8 cellular contexts compared by ENCODE assay signal in genomic region chr17:10156579-10157488, GRCh38. TPM values are rescaled to one million over a fixed set of nuclear protein-coding genes. Genes with fewer than 3 reads are reported as not detected.
DNase-seq lines count a peak whose midpoint lies in the region; ATAC-seq and TF ChIP-seq lines count a peak whose summit lies in the region.

No MANE protein-coding gene starts in this region.

- no peak overlapping the region for H3K4me3 ChIP-seq in lower leg skin (ENCODE audit: low read depth, poor library complexity, severe bottlenecking)
- no peak overlapping the region for H3K4me3 ChIP-seq in vagina
- H3K4me3 ChIP-seq in mammary epithelial cell (replicated peaks in 1 of 3; ENCODE audit: insufficient read depth in 1 of 3, low read depth in 2 of 3, low read length in 3 of 3) = no peak overlapping the region

- 46 to 56% methylated on average over 14 of the region's 14 CpGs for WGBS in lower leg skin, 2 donors
- 74% methylated on average over 14 of the region's 14 CpGs for WGBS in mammary epithelial cell (ENCODE audit: low coverage, missing lambda C conversion rate)

- H3K27me3 ChIP-seq in vagina = no peaks in the 10 kb centered on the region
- H3K27me3 ChIP-seq in mammary epithelial cell (ENCODE audit: insufficient read depth, low read length) = no peaks in the 10 kb centered on the region

- no peak overlapping the region for H2AFZ ChIP-seq in mammary epithelial cell (ENCODE audit: low read depth, low read length)

- CTCF ChIA-PET in mammary epithelial cell (lab: Charles Lee; ENCODE audit: low non-redundant PET) = no interaction called here

- peaks cover 32% of the 10 kb centered on the region for H3K4me1 ChIP-seq in vagina
- no peaks in the 10 kb centered on the region for H3K4me1 ChIP-seq in mammary epithelial cell (ENCODE audit: insufficient read depth, low read length)

- dilution Hi-C loops in mammary epithelial cell (cut with HindIII; ENCODE audit: low sequenced_read_pairs) = no loop called here

- peak; percentile 4 for DNase-seq in OCI-M1 (lab: John Stamatoyannopoulos, UW)
- peak; percentile 73 to 93 for DNase-seq in lower leg skin (ENCODE audit: low spot score in 2 of 2)
- peak in 1 of 2 donors; percentile 84 for DNase-seq in vagina (ENCODE audit: extremely low spot score in 2 of 2)
- DNase-seq in NCI-H2081 (lab: John Stamatoyannopoulos, UW) = no peak
- DNase-seq in stimulated activated CD4-positive, alpha-beta T cell treated with anti-CD3 and anti-CD28 coated beads, Interleukin-2, amount 100 ng/mL, for 24 hours = no peak
- DNase-seq in mammary epithelial cell = no peak

- no peak overlapping the region for H3K4me2 ChIP-seq in mammary epithelial cell (ENCODE audit: insufficient read depth, low read depth, low read length)

- intact Hi-C loops in lower leg skin (cut with DNase I; ENCODE audit: low total_unique reads) (no loop called here), vagina (cut with DNase I) (no loop called here), mammary epithelial cell (cut with micrococcal nuclease) (no loop called here)

- H3K9ac ChIP-seq in mammary epithelial cell (ENCODE audit: insufficient read depth, low read length) = no peak overlapping the region

- H3K9me3 ChIP-seq in vagina (no peaks in the 10 kb centered on the region), mammary epithelial cell (replicated peaks; ENCODE audit: insufficient read depth, low read length) (peaks cover 12% of the 10 kb centered on the region)

- TF ChIP-seq CTCF in lower leg skin (IDR thresholded peaks at IDR 0.05) (no peak), vagina (IDR thresholded peaks at IDR 0.05) (no peak), mammary epithelial cell (conservative IDR thresholded peaks at IDR 0.05 in 1 of 2, IDR thresholded peaks at IDR 0.05 in 1 of 2; ENCODE audit: extremely low read depth in 1 of 2, insufficient read depth in 1 of 2, low read depth in 1 of 2, low read length in 2 of 2) (no peak)

- no TSS peak for BruUV-seq in mammary epithelial cell (replicated peaks; lab: Mats Ljungman, UMichigan)

- H3K27ac ChIP-seq in vagina (peak overlapping the region; percentile 44), mammary epithelial cell (ENCODE audit: insufficient read depth, low read depth, low read length) (no peak overlapping the region)

- ATAC-seq in GM18505 (IDR thresholded peaks at IDR 0.05; ENCODE audit: unreplicated experiment) = peak; percentile 65
- ATAC-seq in HG02588 (IDR thresholded peaks at IDR 0.05; ENCODE audit: unreplicated experiment) = peak; percentile 77

- TF ChIP-seq POLR2A in GM18505 (IDR thresholded peaks at IDR 0.05; ENCODE audit: borderline replicate concordance, extremely low read depth, insufficient read depth, insufficient read length) (no peak), lower leg skin (IDR thresholded peaks at IDR 0.05) (no peak), vagina (IDR thresholded peaks at IDR 0.05) (no peak)

- in situ Hi-C loops in mammary epithelial cell (cut with MboI; ENCODE audit: low sequenced_read_pairs in 2 of 2) = no loop called here

- no peaks in the 10 kb centered on the region for H3K79me2 ChIP-seq in mammary epithelial cell (ENCODE audit: insufficient read depth, low read length)

- H4K20me1 ChIP-seq in mammary epithelial cell (ENCODE audit: insufficient read depth, low read length) = no peaks in the 10 kb centered on the region

- H3K36me3 ChIP-seq in vagina (no peaks in the 10 kb centered on the region), mammary epithelial cell (ENCODE audit: insufficient read depth, low read length) (no peaks in the 10 kb centered on the region)

RNA-seq across cellular contexts. Expression of gene GAS7, which starts 41.6 kb away (rescaled TPM):
- total RNA-seq in lower leg skin (100 to 1,000 TPM in 3 of 4 donors, 10 to 100 TPM in 1; 97.8 to 148 (median 117) TPM), vagina (47.1 TPM), mammary epithelial cell (under 1 TPM in 1 of 2 donors, not detected in 1; 0.50 TPM)
- polyA plus RNA-seq in mammary epithelial cell = 0.16 TPM
- polyA minus RNA-seq in mammary epithelial cell = not detected

Comparison
In these comparisons a context has a peak if more than half of its experiments do, and no peak if none do; other contexts are left out.
1. DNase-seq: peak in OCI-M1 (single experiment) and lower leg skin (2 of 2); none in NCI-H2081 (0 of 2), stimulated activated CD4-positive, alpha-beta T cell treated with anti-CD3 and anti-CD28 coated beads, Interleukin-2, amount 100 ng/mL, for 24 hours (0 of 2) and mammary epithelial cell (single experiment).
2. RNA of gene GAS7, which starts 41.6 kb away (total RNA-seq): 97.8 to 148 TPM in lower leg skin and 47.1 TPM in vagina (single experiment); 0.50 TPM in mammary epithelial cell; every median in the first group is over 10 times any median in the second.